ENCODE assay signal across 8 cellular contexts in the genomic region with DNA sequence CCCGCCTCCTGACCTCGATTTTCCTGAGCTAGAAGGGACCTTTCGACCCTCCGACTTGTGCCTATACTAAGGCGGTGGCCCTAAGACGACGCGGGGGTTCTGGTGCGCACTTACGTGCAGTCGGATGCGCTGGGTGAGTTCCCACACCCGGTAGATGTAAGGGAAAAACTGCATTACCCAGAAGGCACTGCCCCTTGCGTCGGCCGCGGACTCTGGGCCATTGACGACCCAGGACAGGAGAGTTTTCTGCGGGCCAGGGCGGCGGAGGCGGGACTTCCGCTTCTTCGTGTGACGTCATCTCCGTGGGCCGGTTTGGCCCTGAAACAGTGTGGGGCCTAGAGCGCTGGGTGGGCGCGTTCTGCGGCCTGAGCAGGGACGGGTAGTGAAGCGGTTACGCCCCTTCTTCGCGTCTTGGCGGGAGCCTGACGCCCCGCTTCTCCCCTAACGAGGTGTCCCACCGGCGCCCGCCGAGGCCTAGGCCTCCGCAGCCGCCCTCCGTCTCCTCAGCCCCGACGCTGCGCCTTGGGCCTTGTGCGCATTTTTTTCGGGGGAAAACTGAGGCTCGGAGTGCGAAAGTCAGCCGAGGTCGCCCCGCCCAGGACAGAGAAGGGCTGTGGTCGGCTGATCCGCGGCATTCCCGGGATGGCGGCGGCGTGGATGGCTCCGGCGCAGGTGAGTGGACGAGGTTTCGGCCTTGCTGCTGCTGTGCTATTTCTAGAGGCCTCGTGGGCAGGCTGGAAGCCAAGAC. TPM values are rescaled to one million over a fixed set of nuclear protein-coding genes. Genes with fewer than 3 reads are reported as not detected.
A peak's percentile ranks its signal among the peaks of the same experiment; 100 is the strongest.
DNase-seq lines count a peak whose midpoint lies in the region; ATAC-seq, FAIRE-seq and TF ChIP-seq lines count a peak whose summit lies in the region.

Gene ZNF460, plus strand, starts transcription at position 321 of the 748 bp plus-strand sequence. Its CDS starts 322 bp downstream, at position 643.

- H3K27ac Mint-ChIP-seq in naive thymus-derived CD4-positive, alpha-beta T cell = peak within 1 kb of the TSS in 1 of 9 donors; percentile 51
- no peak within 1 kb of the TSS for H3K27ac Mint-ChIP-seq in stimulated activated naive B cell treated with anti-CD40 and anti-IgM and Interleukin-4, amounts not matched to agents 10 μg/mL and 1 μg/mL and 100 μg/mL, for 72 hours

- H3K4me3 Mint-ChIP-seq in naive thymus-derived CD4-positive, alpha-beta T cell = no peak within 1 kb of the TSS
- H3K4me3 Mint-ChIP-seq in stimulated activated naive B cell treated with anti-CD40 and anti-IgM and Interleukin-4, amounts not matched to agents 10 μg/mL and 1 μg/mL and 100 μg/mL, for 72 hours = no peak within 1 kb of the TSS

- peak within 1 kb of the TSS; percentile 83 for H3K4me3 ChIP-seq in DOHH2 (ENCODE audit: low read length)
- H3K4me3 ChIP-seq in GM23248 = peak within 1 kb of the TSS; percentile 100
- H3K4me3 ChIP-seq in Karpas-422 (ENCODE audit: low read length) = peak within 1 kb of the TSS; percentile 97
- H3K4me3 ChIP-seq in fibroblast of lung (replicated peaks in 1 of 4; ENCODE audit: control extremely low read depth in 1 of 4, insufficient read depth in 1 of 4, low read depth in 3 of 4, low read length in 4 of 4) = peak within 1 kb of the TSS; percentile 72 to 98 (median 93)
- H3K4me3 ChIP-seq in naive thymus-derived CD4-positive, alpha-beta T cell (ENCODE audit: low read length) = peak within 1 kb of the TSS; percentile 80

- H3K36me3 Mint-ChIP-seq in naive thymus-derived CD4-positive, alpha-beta T cell = peaks cover 10 to 48% (median 44%) of the 10 kb centered on the region in 5 donors
- peaks cover 28 to 40% of the 10 kb centered on the region in 2 donors for H3K36me3 Mint-ChIP-seq in stimulated activated naive B cell treated with anti-CD40 and anti-IgM and Interleukin-4, amounts not matched to agents 10 μg/mL and 1 μg/mL and 100 μg/mL, for 72 hours

- peaks cover 21% of the 10 kb centered on the region for H3K9me3 ChIP-seq in DOHH2 (ENCODE audit: control insufficient read depth, insufficient read depth, low read length)
- H3K9me3 ChIP-seq in GM23248 (ENCODE audit: low read depth) = no peaks in the 10 kb centered on the region
- no peaks in the 10 kb centered on the region for H3K9me3 ChIP-seq in Karpas-422 (ENCODE audit: low read length)
- no peaks in the 10 kb centered on the region for H3K9me3 ChIP-seq in fibroblast of lung (ENCODE audit: control insufficient read depth, insufficient read depth, low read depth, low read length)
- H3K9me3 ChIP-seq in naive thymus-derived CD4-positive, alpha-beta T cell (ENCODE audit: control insufficient read depth in 2 of 3, low read length in 3 of 3) = peaks cover 0 to 4% (median 0%) of the 10 kb centered on the region in 3 experiments

- 1% methylated on average over 55 to 69 of the region's 69 CpGs for whole genome bisulfite sequencing in GM23248 (ENCODE audit: low coverage in 1 of 2, low lambda C conversion rate in 2 of 2, missing lambda C conversion rate in 2 of 2), 2 experiments

- H3K27me3 Mint-ChIP-seq in naive thymus-derived CD4-positive, alpha-beta T cell = no peaks in the 10 kb centered on the region
- no peaks in the 10 kb centered on the region for H3K27me3 Mint-ChIP-seq in stimulated activated naive B cell treated with anti-CD40 and anti-IgM and Interleukin-4, amounts not matched to agents 10 μg/mL and 1 μg/mL and 100 μg/mL, for 72 hours

- H3K9me2 ChIP-seq in DOHH2 (replicated peaks; ENCODE audit: control insufficient read depth, low read length) (no peaks in the 10 kb centered on the region), GM23248 (ENCODE audit: insufficient read depth) (no peaks in the 10 kb centered on the region), Karpas-422 (replicated peaks; ENCODE audit: insufficient read depth, low read length) (no peaks in the 10 kb centered on the region)

- H3K27me3 ChIP-seq in DOHH2 (ENCODE audit: control insufficient read depth, low read length) (no peaks in the 10 kb centered on the region), GM23248 (replicated peaks; ENCODE audit: insufficient read depth) (no peaks in the 10 kb centered on the region), Karpas-422 (ENCODE audit: low read length) (no peaks in the 10 kb centered on the region), fibroblast of lung (ENCODE audit: control insufficient read depth, insufficient read depth, low read length) (no peaks in the 10 kb centered on the region)
- H3K27me3 ChIP-seq in naive thymus-derived CD4-positive, alpha-beta T cell (ENCODE audit: control insufficient read depth in 2 of 2, insufficient read depth in 2 of 2, low read length in 2 of 2) = no peaks in the 10 kb centered on the region

- ATAC-seq in naive thymus-derived CD4-positive, alpha-beta T cell = peak; percentile 94
- peak; percentile 84 to 88 for ATAC-seq in stimulated activated naive B cell treated with anti-CD40 and anti-IgM and Interleukin-4, amounts not matched to agents 10 μg/mL and 1 μg/mL and 100 μg/mL, for 72 hours (replicated peaks)

- CTCF ChIA-PET in naive thymus-derived CD4-positive, alpha-beta T cell (lab: Charles Lee) = no interaction called here

- in situ Hi-C loops in GM23248 (cut with MboI) = no loop called here

- H3K36me3 ChIP-seq in DOHH2 (ENCODE audit: control insufficient read depth, low read length) = peaks cover 55% of the 10 kb centered on the region
- peaks cover 5% of the 10 kb centered on the region; the same call in 1 of the 2 replicates for H3K36me3 ChIP-seq in GM23248 (ENCODE audit: low read depth)
- peaks cover 27% of the 10 kb centered on the region for H3K36me3 ChIP-seq in Karpas-422 (ENCODE audit: insufficient read depth, low read length)
- peaks cover 9% of the 10 kb centered on the region for H3K36me3 ChIP-seq in fibroblast of lung (ENCODE audit: control insufficient read depth, insufficient read depth, low read length)
- H3K36me3 ChIP-seq in naive thymus-derived CD4-positive, alpha-beta T cell (ENCODE audit: control insufficient read depth in 2 of 3, insufficient read depth in 3 of 3, low read length in 3 of 3) = peaks cover 0 to 30% (median 9%) of the 10 kb centered on the region in 3 experiments

- H3K4me1 ChIP-seq in DOHH2 (ENCODE audit: control insufficient read depth, low read length) (peaks cover 22% of the 10 kb centered on the region), GM23248 (ENCODE audit: insufficient read depth) (peaks cover 27% of the 10 kb centered on the region), Karpas-422 (ENCODE audit: low read length) (peaks cover 23% of the 10 kb centered on the region), fibroblast of lung (ENCODE audit: control insufficient read depth, extremely low read depth, insufficient read depth, low read length) (peaks cover 6% of the 10 kb centered on the region)
- peaks cover 18 to 23% of the 10 kb centered on the region in 2 donors for H3K4me1 ChIP-seq in naive thymus-derived CD4-positive, alpha-beta T cell (ENCODE audit: control insufficient read depth in 2 of 2, insufficient read depth in 2 of 2, low read length in 2 of 2)

- H3F3A ChIP-seq in DOHH2 (ENCODE audit: control insufficient read depth, insufficient read depth) (no peaks in the 10 kb centered on the region), GM23248 (ENCODE audit: insufficient read depth) (peaks cover 16% of the 10 kb centered on the region)

- peak; percentile 99 for DNase-seq in GM23248
- DNase-seq in Karpas-422 = peak; percentile 100
- peak; percentile 88 for DNase-seq in RCC 7860 (ENCODE audit: low spot score)
- peak; percentile 94 for DNase-seq in activated T-helper 1 cell treated with Interleukin-2 at 50 U/mL for 16 hours (ENCODE audit: low read depth)
- peak; percentile 97 to 98 for DNase-seq in fibroblast of lung (ENCODE audit: low read depth in 2 of 2)
- peak; percentile 89 to 97 (median 96) for DNase-seq in naive thymus-derived CD4-positive, alpha-beta T cell
- peak; percentile 96 for DNase-seq in stimulated activated naive B cell treated with anti-CD40 and anti-IgM and Interleukin-4, amounts not matched to agents 10 μg/mL and 1 μg/mL and 100 μg/mL, for 72 hours

- H3K9me3 Mint-ChIP-seq in naive thymus-derived CD4-positive, alpha-beta T cell = peaks cover 0 to 22% (median 7%) of the 10 kb centered on the region in 11 donors
- H3K9me3 Mint-ChIP-seq in stimulated activated naive B cell treated with anti-CD40 and anti-IgM and Interleukin-4, amounts not matched to agents 10 μg/mL and 1 μg/mL and 100 μg/mL, for 72 hours = no peaks in the 10 kb centered on the region

- H3K27ac ChIP-seq in DOHH2 (ENCODE audit: low read depth, low read length) (peak within 1 kb of the TSS; percentile 82), GM23248 (peak within 1 kb of the TSS; percentile 99), Karpas-422 (ENCODE audit: low read length) (peak within 1 kb of the TSS; percentile 90), fibroblast of lung (ENCODE audit: insufficient read depth, low read length) (peak within 1 kb of the TSS; percentile 99)
- H3K27ac ChIP-seq in naive thymus-derived CD4-positive, alpha-beta T cell (ENCODE audit: low read depth, low read length) = peak within 1 kb of the TSS; percentile 98

- H3K79me2 ChIP-seq in DOHH2 (ENCODE audit: control insufficient read depth, low read length) (peaks cover 45% of the 10 kb centered on the region), GM23248 (ENCODE audit: insufficient read depth) (peaks cover 50% of the 10 kb centered on the region), Karpas-422 (ENCODE audit: low read length) (peaks cover 66% of the 10 kb centered on the region), fibroblast of lung (ENCODE audit: control insufficient read depth, insufficient read depth, low read length) (peaks cover 48% of the 10 kb centered on the region)

- H3K4me2 ChIP-seq in DOHH2 (ENCODE audit: low read length) (peak within 1 kb of the TSS; percentile 94), GM23248 (ENCODE audit: unreplicated experiment) (peak within 1 kb of the TSS; percentile 100), Karpas-422 (ENCODE audit: low read depth, low read length, poor library complexity, severe bottlenecking) (peak within 1 kb of the TSS; percentile 99), fibroblast of lung (ENCODE audit: extremely low read depth, insufficient read depth, low read length) (peak within 1 kb of the TSS; percentile 99)

- POLR2A ChIA-PET in naive thymus-derived CD4-positive, alpha-beta T cell (lab: Charles Lee) = interaction anchor here (0.8 to 1.0 kb wide), 5 partner anchors 9 to 89 kb away, joined by 3 to 10 read pairs (median 3); partner anchors contain the start of genes ZNF264 and ZNF805

- H4K20me1 ChIP-seq in DOHH2 (ENCODE audit: control insufficient read depth, insufficient read depth, low read depth, low read length) = no peaks in the 10 kb centered on the region
- H4K20me1 ChIP-seq in GM23248 (ENCODE audit: insufficient read depth) = peaks cover 3% of the 10 kb centered on the region; the same call in 1 of the 2 replicates
- H4K20me1 ChIP-seq in Karpas-422 (ENCODE audit: insufficient read depth, low read depth, low read length) = peaks cover 15% of the 10 kb centered on the region; the same call in 1 of the 2 replicates
- no peaks in the 10 kb centered on the region for H4K20me1 ChIP-seq in fibroblast of lung (ENCODE audit: control insufficient read depth, extremely low read depth, insufficient read depth, low read length)

- H2AFZ ChIP-seq in GM23248 = peak within 1 kb of the TSS; percentile 81
- peak within 1 kb of the TSS; percentile 25; the same call in 1 of the 2 replicates for H2AFZ ChIP-seq in Karpas-422 (ENCODE audit: low read length)
- peak within 1 kb of the TSS; percentile 47 for H2AFZ ChIP-seq in fibroblast of lung (ENCODE audit: low read length)

- intact Hi-C loops in naive thymus-derived CD4-positive, alpha-beta T cell (cut with micrococcal nuclease) = loop anchor here (1.0 to 5.0 kb wide), 20 partner anchors 40 to 1172 kb away; partner anchors contain the start of genes TRAPPC2B (in 2 of the 2), ZNF264 (in 2 of the 2), ZNF304 (in 2 of the 2) and ZNF543 (in 2 of the 2)

- peak; percentile 15 for FAIRE-seq in RCC 7860 (lab: Jason Lieb, UNC)

- TF ChIP-seq CTCF in DOHH2 (IDR thresholded peaks at IDR 0.05; ENCODE audit: low read depth, low read length, poor library complexity, severe bottlenecking) = no peak
- no peak for TF ChIP-seq CTCF in fibroblast of lung (conservative IDR thresholded peaks at IDR 0.05 in 1 of 2, IDR thresholded peaks at IDR 0.05 in 1 of 2; ENCODE audit: low read depth in 1 of 2, low read length in 2 of 2)

- H3K9ac ChIP-seq in GM23248 (peak within 1 kb of the TSS; percentile 99), Karpas-422 (ENCODE audit: low read length) (peak within 1 kb of the TSS; percentile 94), fibroblast of lung (ENCODE audit: insufficient read depth, low read length) (peak within 1 kb of the TSS; percentile 96)

- peaks cover 12 to 38% (median 29%) of the 10 kb centered on the region in 7 donors for H3K4me1 Mint-ChIP-seq in naive thymus-derived CD4-positive, alpha-beta T cell
- peaks cover 26 to 43% of the 10 kb centered on the region in 2 donors for H3K4me1 Mint-ChIP-seq in stimulated activated naive B cell treated with anti-CD40 and anti-IgM and Interleukin-4, amounts not matched to agents 10 μg/mL and 1 μg/mL and 100 μg/mL, for 72 hours

RNA-seq across cellular contexts. Expression of gene ZNF460, which starts in this region (rescaled TPM):
- total RNA-seq in GM23248 (2014; rRNA removed; shearing (Covaris generic)) = 49.3 and 59.9 TPM in 2 replicates
- polyA plus RNA-seq in GM23248 (2016; fragmentation: Nextera tagmentation; extraction: Ambion mirVana) (7.6 and 8.5 TPM in 2 replicates), fibroblast of lung (7.2 and 13.1 TPM in 2 replicates)
- total RNA-seq in Karpas-422 (2014; rRNA removed; shearing (Covaris generic); ENCODE audit: low replicate concordance) = 95.1 and 113 TPM in 2 replicates
- 78.1 and 80.9 TPM in 2 replicates for total RNA-seq in fibroblast of lung
- polyA plus RNA-seq in fibroblast of lung (2012) = 0.78 and 1.2 TPM in 2 replicates
- 46.1 and 81.1 TPM in 2 replicates for polyA minus RNA-seq in fibroblast of lung (ENCODE audit: low replicate concordance)
- total RNA-seq in naive thymus-derived CD4-positive, alpha-beta T cell = 10 to 100 TPM; 44.8 to 82.6 (median 71.1) TPM
- polyA plus RNA-seq in naive thymus-derived CD4-positive, alpha-beta T cell = 10 to 100 TPM in 1 of 2 donors, 1 to 10 TPM in 1; 8.1 to 10.2 TPM

Comparison
In these comparisons a context has a peak if more than half of its experiments do, and no peak if none do; other contexts are left out.
1. Peak in every context shown above with its lines: DNase-seq, ATAC-seq, H3K4me3 ChIP-seq and H3K27ac ChIP-seq.
2. H2AFZ ChIP-seq: peak in every context shown above with its lines; median percentile 81 in GM23248; 47 in fibroblast of lung; 25 in Karpas-422.